In the genomic region with DNA sequence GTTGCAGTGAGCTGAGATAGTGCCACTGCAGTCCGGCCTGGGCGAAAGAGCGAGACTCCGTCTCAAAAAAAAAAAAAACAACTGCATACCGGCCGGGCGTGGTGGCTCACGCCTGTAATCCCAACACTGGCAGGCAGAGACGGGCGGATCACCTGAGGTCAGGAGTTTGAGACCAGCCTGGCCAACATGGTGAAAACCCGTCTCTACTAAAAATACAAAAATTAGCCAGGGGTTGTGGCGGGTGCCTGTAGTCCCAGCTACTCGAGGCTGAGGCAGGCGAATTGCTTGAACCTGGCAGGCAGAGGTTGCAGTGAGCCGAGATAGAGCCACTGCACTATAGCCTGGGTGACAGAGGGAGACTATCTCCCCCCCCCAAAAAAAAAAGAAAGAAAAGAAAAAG, we compare ENCODE assay signal across 7 cellular contexts. TPM values are rescaled to one million over a fixed set of nuclear protein-coding genes. Genes with fewer than 3 reads are reported as not detected.
DNase-seq lines count a peak whose midpoint lies in the region; ATAC-seq, FAIRE-seq and TF ChIP-seq lines count a peak whose summit lies in the region.
"Not testable (repeated sequence)": the region's sequence is repeated elsewhere in the genome, so short reads cannot be mapped to it uniquely, and the experiment has no call there.

No MANE protein-coding gene starts in this region.

- H2BK20ac ChIP-seq in IMR-90 (ENCODE audit: low read depth, low read length) = not testable (repeated sequence)

- H3K9me1 ChIP-seq in IMR-90 (ENCODE audit: insufficient read depth, low read length) = peaks cover 18% of the 10 kb centered on the region

- H3K4me3 Mint-ChIP-seq in osteocyte (ENCODE audit: unreplicated experiment); stimulated activated effector memory CD8-positive, alpha-beta T cell treated with anti-CD3 and anti-CD28 coated beads, Interleukin-12 subunit alpha, Interleukin-12 subunit beta, amount 100 ng/mL, for 72 hours: not testable (repeated sequence)

- H3K23ac ChIP-seq in IMR-90 (ENCODE audit: low read depth, low read length) = not testable (repeated sequence)

- CTCF ChIA-PET in A549 (lab: Yijun Ruan, JAX) (interaction anchor here (0.6 to 1.1 kb wide), 3 partner anchors 39 to 139 kb away, joined by 3 to 4 read pairs (median 3); no protein-coding TSS in a partner anchor), IMR-90 (lab: Yijun Ruan, JAX) (interaction anchor here (1.0 kb wide), 1 partner anchor 9 kb away, joined by 3 read pairs; no protein-coding TSS in a partner anchor)

- POLR2A ChIA-PET in A549 (lab: Yijun Ruan, JAX) = interaction anchor here (13.6 kb wide), 1 partner anchor 64 kb away, joined by 610 read pairs; no protein-coding TSS in a partner anchor
- POLR2A ChIA-PET in IMR-90 (lab: Charles Lee; ENCODE audit: unreplicated experiment) = not testable (repeated sequence)

- H3K4me1 ChIP-seq in A549 (peaks cover 92% of the 10 kb centered on the region), IMR-90 (ENCODE audit: control insufficient read depth, insufficient read depth, low read length) (peaks cover 26% of the 10 kb centered on the region), RWPE2 (ENCODE audit: insufficient read depth, poor library complexity, severe bottlenecking) (peaks cover 60% of the 10 kb centered on the region), esophagus squamous epithelium (peaks cover 48 to 93% (median 89%) of the 10 kb centered on the region in 3 donors)

- H3K4me1 Mint-ChIP-seq in osteocyte (ENCODE audit: unreplicated experiment) = peaks cover 80% of the 10 kb centered on the region
- H3K4me1 Mint-ChIP-seq in stimulated activated effector memory CD8-positive, alpha-beta T cell treated with anti-CD3 and anti-CD28 coated beads, Interleukin-12 subunit alpha, Interleukin-12 subunit beta, amount 100 ng/mL, for 72 hours = peaks cover 45% of the 10 kb centered on the region

- not testable (repeated sequence) for H3K4me2 ChIP-seq in A549; IMR-90 (ENCODE audit: low read depth, low read length)

- H2BK15ac ChIP-seq in IMR-90 (ENCODE audit: low read depth, low read length) = not testable (repeated sequence)

- H3K27me3 Mint-ChIP-seq in osteocyte (ENCODE audit: unreplicated experiment) = not testable (repeated sequence)

- dilution Hi-C loops in IMR-90 (cut with HindIII; ENCODE audit: low sequenced_read_pairs, unreplicated experiment) = not testable (repeated sequence)

- H3K18ac ChIP-seq in IMR-90 (ENCODE audit: low read depth, low read length) = not testable (repeated sequence)

- not testable (repeated sequence) for H3K9me3 Mint-ChIP-seq in activated naive CD4-positive, alpha-beta T cell treated with anti-CD3 and anti-CD28 coated beads, Interleukin-2, amount 50 U/mL, for 72 hours; osteocyte (ENCODE audit: unreplicated experiment); stimulated activated effector memory CD8-positive, alpha-beta T cell treated with anti-CD3 and anti-CD28 coated beads, Interleukin-12 subunit alpha, Interleukin-12 subunit beta, amount 100 ng/mL, for 72 hours

- H4K5ac ChIP-seq in IMR-90 (ENCODE audit: low read depth, low read length) = not testable (repeated sequence)

- not testable (repeated sequence) for FAIRE-seq in A549 (lab: Jason Lieb, UNC)

- not testable (repeated sequence) for BruUV-seq in IMR-90 (replicated peaks; lab: Mats Ljungman, UMichigan)

- H3K27ac Mint-ChIP-seq in activated naive CD4-positive, alpha-beta T cell treated with anti-CD3 and anti-CD28 coated beads, Interleukin-2, amount 50 U/mL, for 72 hours = peak overlapping the region; percentile 79 to 100
- peak overlapping the region; percentile 91 for H3K27ac Mint-ChIP-seq in osteocyte (ENCODE audit: unreplicated experiment)
- H3K27ac Mint-ChIP-seq in stimulated activated effector memory CD8-positive, alpha-beta T cell treated with anti-CD3 and anti-CD28 coated beads, Interleukin-12 subunit alpha, Interleukin-12 subunit beta, amount 100 ng/mL, for 72 hours = peak overlapping the region; percentile 93

- intact Hi-C loops in IMR-90 (cut with micrococcal nuclease); esophagus squamous epithelium (cut with DNase I): not testable (repeated sequence)

- H3K27me3 ChIP-seq in IMR-90 (ENCODE audit: control insufficient read depth, insufficient read depth, low read length); RWPE2 (ENCODE audit: insufficient read depth, poor library complexity, severe bottlenecking); esophagus squamous epithelium: not testable (repeated sequence)

- TF ChIP-seq EP300 in A549 (IDR thresholded peaks at IDR 0.05) = not testable (repeated sequence)

- not testable (repeated sequence) for H2BK5ac ChIP-seq in IMR-90 (ENCODE audit: low read depth, low read length, poor library complexity, severe bottlenecking)

- WGBS in A549 (ENCODE audit: missing lambda C conversion rate) = 87% methylated on average over 15 of the region's 15 CpGs
- WGBS in IMR-90 (ENCODE audit: extremely low coverage in 2 of 2, insufficient read length in 1 of 2), 2 experiments = 95% methylated on average over 9 of the region's 15 CpGs; no CpG with 5 or more reads in 1 of the 2 experiments
- WGBS in esophagus squamous epithelium, 2 donors = 55 to 61% methylated on average over 15 of the region's 15 CpGs

- not testable (repeated sequence) for TF ChIP-seq RAD21 in A549 (conservative IDR thresholded peaks at IDR 0.05 in 1 of 2, IDR thresholded peaks at IDR 0.05 in 1 of 2); IMR-90 (IDR thresholded peaks at IDR 0.05; ENCODE audit: low read length)

- H3K36me3 Mint-ChIP-seq in activated naive CD4-positive, alpha-beta T cell treated with anti-CD3 and anti-CD28 coated beads, Interleukin-2, amount 50 U/mL, for 72 hours = peaks cover 4 to 26% of the 10 kb centered on the region in 2 donors
- not testable (repeated sequence) for H3K36me3 Mint-ChIP-seq in osteocyte (ENCODE audit: unreplicated experiment)
- H3K36me3 Mint-ChIP-seq in stimulated activated effector memory CD8-positive, alpha-beta T cell treated with anti-CD3 and anti-CD28 coated beads, Interleukin-12 subunit alpha, Interleukin-12 subunit beta, amount 100 ng/mL, for 72 hours = peaks cover 24% of the 10 kb centered on the region

- H3K79me1 ChIP-seq in IMR-90 (ENCODE audit: low read depth in 1 of 2, low read length in 2 of 2) = peaks cover 4 to 30% of the 10 kb centered on the region in 2 experiments; a peak in 3 of 4 replicates

- not testable (repeated sequence) for DNase-seq in A549 (ENCODE audit: low read depth in 1 of 2, low spot score in 1 of 2); IMR-90; activated naive CD4-positive, alpha-beta T cell treated with anti-CD3 and anti-CD28 coated beads, Interleukin-2, amount 50 U/mL, for 72 hours (ENCODE audit: low spot score in 2 of 2); esophagus squamous epithelium (lab: John Stamatoyannopoulos, UW); osteocyte (ENCODE audit: extremely low spot score, unreplicated experiment); stimulated activated effector memory CD8-positive, alpha-beta T cell treated with anti-CD3 and anti-CD28 coated beads, Interleukin-12 subunit alpha, Interleukin-12 subunit beta, amount 100 ng/mL, for 72 hours (ENCODE audit: low spot score in 2 of 2)
- peak; percentile 5 for DNase-seq in RWPE2 (ENCODE audit: low spot score)

- 0 out of 2 replicates have a peak overlapping the region, but pooled peaks have one; percentile 37 for H2AK5ac ChIP-seq in IMR-90 (ENCODE audit: low read depth, low read length)

- not testable (repeated sequence) for H3K9me3 ChIP-seq in A549; IMR-90 (ENCODE audit: control insufficient read depth, insufficient read depth, low read length); RWPE2 (ENCODE audit: severe bottlenecking); esophagus squamous epithelium

- not testable (repeated sequence) for H3K36me3 ChIP-seq in IMR-90 (ENCODE audit: control insufficient read depth, insufficient read depth, low read length); RWPE2 (ENCODE audit: low read depth); esophagus squamous epithelium

- TF ChIP-seq CTCF in A549 (IDR thresholded peaks at IDR 0.05); IMR-90 (conservative IDR thresholded peaks at IDR 0.05; ENCODE audit: low read depth, low read length); RWPE2 (IDR thresholded peaks at IDR 0.05; ENCODE audit: poor library complexity, severe bottlenecking); esophagus squamous epithelium (IDR thresholded peaks at IDR 0.05); osteocyte (IDR thresholded peaks at IDR 0.05): not testable (repeated sequence)

- not testable (repeated sequence) for H3K14ac ChIP-seq in IMR-90 (replicated peaks; ENCODE audit: low read depth, low read length)

- H3K27ac ChIP-seq in A549 (peak overlapping the region; percentile 91 to 96), RWPE2 (ENCODE audit: poor library complexity, severe bottlenecking) (peak overlapping the region; percentile 100), esophagus squamous epithelium (peak overlapping the region in 3 of 4 donors; percentile 89 to 99 (median 92))
- H3K27ac ChIP-seq in IMR-90 (ENCODE audit: insufficient read depth, low read length) = not testable (repeated sequence)

- H4K20me1 ChIP-seq in IMR-90 (ENCODE audit: insufficient read depth, low read length) = not testable (repeated sequence)

- not testable (repeated sequence) for H3K9ac ChIP-seq in IMR-90 (ENCODE audit: low read depth, low read length)

- not testable (repeated sequence) for H3K56ac ChIP-seq in IMR-90 (ENCODE audit: extremely low read depth, insufficient read depth, low read length)

- not testable (repeated sequence) for H3K4ac ChIP-seq in IMR-90 (ENCODE audit: low read depth, low read length)

- peak overlapping the region; percentile 92; the same call in 1 of the 2 replicates for H2BK120ac ChIP-seq in IMR-90 (ENCODE audit: low read depth, low read length)

- H4K8ac ChIP-seq in IMR-90 (ENCODE audit: low read depth in 2 of 2, low read length in 2 of 2) = not testable (repeated sequence)

- H2AK9ac ChIP-seq in IMR-90 (replicated peaks; ENCODE audit: low read depth, low read length, poor library complexity) = not testable (repeated sequence)

- ATAC-seq in A549; IMR-90 (ENCODE audit: low read depth); RWPE2 (ENCODE audit: low read depth); activated naive CD4-positive, alpha-beta T cell treated with anti-CD3 and anti-CD28 coated beads, Interleukin-2, amount 50 U/mL, for 72 hours; stimulated activated effector memory CD8-positive, alpha-beta T cell treated with anti-CD3 and anti-CD28 coated beads, Interleukin-12 subunit alpha, Interleukin-12 subunit beta, amount 100 ng/mL, for 72 hours: not testable (repeated sequence)

- TF ChIP-seq POLR2A in A549 (IDR thresholded peaks at IDR 0.05; ENCODE audit: low read length); IMR-90 (IDR thresholded peaks at IDR 0.05; ENCODE audit: low read depth, low read length); esophagus squamous epithelium (IDR thresholded peaks at IDR 0.05): not testable (repeated sequence)

- not testable (repeated sequence) for H2AFZ ChIP-seq in IMR-90 (replicated peaks; ENCODE audit: low read length, poor library complexity)

- not testable (repeated sequence) for H3K4me3 ChIP-seq in A549; IMR-90 (ENCODE audit: insufficient read depth, low read depth, low read length); RWPE2 (ENCODE audit: severe bottlenecking); esophagus squamous epithelium

- in situ Hi-C loops in IMR-90 (cut with MboI; ENCODE audit: low sequenced_read_pairs) = not testable (repeated sequence)

- not testable (repeated sequence) for H4K91ac ChIP-seq in IMR-90 (ENCODE audit: insufficient read depth, low read depth, low read length)

RNA-seq across cellular contexts. Expression of a gene that starts 42.4 kb away (rescaled TPM):
- polyA plus RNA-seq in A549 (2011; rRNA removed) (24.4 and 28.3 TPM in 2 replicates), A549 (2017; fragmentation: RNase III; extraction: RNeasy Plus Mini Kit Qiagen cat#74134 plus additional on column Dnase treatment) (15.5 to 15.9 TPM (median 15.7 TPM) in 3 replicates), IMR-90 (2012; rRNA removed) (2.2 TPM in 2 replicates)
- polyA plus RNA-seq in A549 (2012; cell fraction: cytosol; rRNA removed) = 9.0 and 10.4 TPM in 2 replicates
- 3.6 and 4.7 TPM in 2 replicates for polyA plus RNA-seq in A549 (2012; cell fraction: nucleus; rRNA removed)
- 27.4 and 33.7 TPM in 2 replicates for polyA minus RNA-seq in A549 (2011; rRNA and poly(A)+ RNA removed)
- total RNA-seq in IMR-90 (2012; rRNA removed) (4.4 and 4.7 TPM in 2 replicates), esophagus squamous epithelium (10 to 100 TPM in 2 of 4 donors, 1 to 10 TPM in 2; 8.0 to 16.0 (median 12.5) TPM), osteocyte (6.9 and 7.9 TPM in 2 replicates)
- polyA plus RNA-seq in IMR-90 (2012; cell fraction: cytosol; rRNA removed) = 0.58 and 1.1 TPM in 2 replicates
- 0.90 and 3.7 TPM in 2 replicates for polyA plus RNA-seq in IMR-90 (2012; cell fraction: nucleus; rRNA removed; ENCODE audit: low replicate concordance)
- total RNA-seq in activated naive CD4-positive, alpha-beta T cell treated with anti-CD3 and anti-CD28 coated beads, Interleukin-2, amount 50 U/mL, for 72 hours = 10 to 100 TPM; 13.8 to 27.6 TPM

RNA-seq across cellular contexts. Expression of a gene that starts 42.6 kb away (rescaled TPM):
- 53.7 and 57.3 TPM in 2 replicates for polyA plus RNA-seq in A549 (2011; rRNA removed)
- 16.0 and 16.7 TPM in 2 replicates for polyA plus RNA-seq in A549 (2012; cell fraction: cytosol; rRNA removed)
- polyA plus RNA-seq in A549 (2012; cell fraction: nucleus; rRNA removed) = 11.6 and 25.0 TPM in 2 replicates
- polyA plus RNA-seq in A549 (2017; fragmentation: RNase III; extraction: RNeasy Plus Mini Kit Qiagen cat#74134 plus additional on column Dnase treatment) = 67.3 to 81.7 TPM (median 69.4 TPM) in 3 replicates
- polyA minus RNA-seq in A549 (2011; rRNA and poly(A)+ RNA removed) = 35.0 and 37.4 TPM in 2 replicates
- 18.9 and 20.3 TPM in 2 replicates for total RNA-seq in IMR-90 (2012; rRNA removed)
- polyA plus RNA-seq in IMR-90 (2012; rRNA removed) = 9.7 and 11.7 TPM in 2 replicates
- 1.5 and 1.8 TPM in 2 replicates for polyA plus RNA-seq in IMR-90 (2012; cell fraction: cytosol; rRNA removed)
- 1.9 and 12.3 TPM in 2 replicates for polyA plus RNA-seq in IMR-90 (2012; cell fraction: nucleus; rRNA removed; ENCODE audit: low replicate concordance)
- 10 to 100 TPM; 66.9 to 71.5 TPM for total RNA-seq in activated naive CD4-positive, alpha-beta T cell treated with anti-CD3 and anti-CD28 coated beads, Interleukin-2, amount 50 U/mL, for 72 hours
- 10 to 100 TPM; 18.4 to 49.2 (median 25.9) TPM for total RNA-seq in esophagus squamous epithelium
- 38.6 and 40.1 TPM in 2 replicates for total RNA-seq in osteocyte
